Comparison of ENCODE assay signal across 8 cellular contexts in genomic region chr3:73868688-73869315, GRCh38.
DNase-seq lines count a peak whose midpoint lies in the region; ATAC-seq and TF ChIP-seq lines count a peak whose summit lies in the region.

No MANE protein-coding gene starts in this region.

- peak; percentile 69 for ATAC-seq in aorta (ENCODE audit: low FRiP score)

- H3K4me3 ChIP-seq in MM.1S (ENCODE audit: low read length): no peak overlapping the region
- no peak overlapping the region for H3K4me3 ChIP-seq in kidney epithelial cell (ENCODE audit: low read depth, low read length)
- no peak overlapping the region for H3K4me3 ChIP-seq in aorta (ENCODE audit: low read length in 2 of 2)

- H3K27me3 ChIP-seq in MM.1S (replicated peaks; ENCODE audit: insufficient read depth, low read length) (no peaks in the 10 kb centered on the region), kidney epithelial cell (ENCODE audit: control insufficient read depth, insufficient read depth, low read length) (no peaks in the 10 kb centered on the region), aorta (ENCODE audit: control insufficient read depth in 1 of 2, insufficient read depth in 2 of 2, low read length in 1 of 2) (no peaks in the 10 kb centered on the region)

- H3K79me2 ChIP-seq in MM.1S (ENCODE audit: low read length): no peaks in the 10 kb centered on the region

- H3K36me3 ChIP-seq in MM.1S (replicated peaks; ENCODE audit: insufficient read depth, low read length) (no peaks in the 10 kb centered on the region), kidney epithelial cell (ENCODE audit: control insufficient read depth, insufficient read depth, low read length) (no peaks in the 10 kb centered on the region), aorta (ENCODE audit: control insufficient read depth in 1 of 2, insufficient read depth in 2 of 2, low read length in 1 of 2) (no peaks in the 10 kb centered on the region)

- H3K9me3 ChIP-seq in MM.1S (replicated peaks; ENCODE audit: insufficient read depth, low read length): no peaks in the 10 kb centered on the region
- no peaks in the 10 kb centered on the region for H3K9me3 ChIP-seq in aorta (ENCODE audit: control insufficient read depth, low read length)

- peak; percentile 4 for DNase-seq in Daoy (ENCODE audit: low read depth)
- DNase-seq in MM.1S: peak; percentile 27
- peak; percentile 70 for DNase-seq in astrocyte of the hippocampus (ENCODE audit: low read depth, low spot score)
- no peak for DNase-seq in kidney epithelial cell (ENCODE audit: low read depth)
- DNase-seq in aorta: no peak
- DNase-seq in NOMO-1 (lab: John Stamatoyannopoulos, UW; ENCODE audit: unreplicated experiment in 2 of 2): no peak
- DNase-seq in cerebellar nuclear complex (lab: John Stamatoyannopoulos, UW): no peak
- no peak for DNase-seq in islet precursor cell

- intact Hi-C loops in aorta (cut with DNase I): no loop called here

- H2AFZ ChIP-seq in MM.1S (ENCODE audit: low read length): no peak overlapping the region

- H3F3A ChIP-seq in MM.1S (ENCODE audit: insufficient read depth, low read length): no peaks in the 10 kb centered on the region

- H3K27ac ChIP-seq in MM.1S (ENCODE audit: low read length) (no peak overlapping the region), aorta (ENCODE audit: low read depth in 1 of 2, low read length in 2 of 2) (no peak overlapping the region)

- 61 to 74% methylated on average over 3 of the region's 3 CpGs for WGBS in aorta, 2 donors

- H3K4me1 ChIP-seq in MM.1S (ENCODE audit: low read length) (no peaks in the 10 kb centered on the region), aorta (ENCODE audit: control insufficient read depth in 1 of 2, insufficient read depth in 2 of 2, low read length in 2 of 2) (no peaks in the 10 kb centered on the region)

- no peak overlapping the region for H3K9ac ChIP-seq in MM.1S (ENCODE audit: low read length)

- no peak overlapping the region for H3K4me2 ChIP-seq in MM.1S (ENCODE audit: low read depth, low read length)

- TF ChIP-seq CTCF in MM.1S (IDR thresholded peaks at IDR 0.05; ENCODE audit: low read length) (peak; percentile 63), kidney epithelial cell (IDR thresholded peaks at IDR 0.05; ENCODE audit: insufficient read depth, low read length, poor library complexity, severe bottlenecking) (peak; percentile 57)

- no peaks in the 10 kb centered on the region for H3K9me2 ChIP-seq in MM.1S (replicated peaks; ENCODE audit: insufficient read depth, low read length)

- H4K20me1 ChIP-seq in MM.1S (ENCODE audit: insufficient read depth, low read length): no peaks in the 10 kb centered on the region

Comparison
In these comparisons a context has a peak if more than half of its experiments do, and no peak if none do; other contexts are left out.
1. DNase-seq: peak in Daoy (single experiment), MM.1S (single experiment) and astrocyte of the hippocampus (single experiment); none in kidney epithelial cell (single experiment), aorta (0 of 2), NOMO-1 (0 of 2), cerebellar nuclear complex (0 of 2) and islet precursor cell (single experiment).